16 cellular contexts compared by ENCODE assay signal in genomic region chr10:97230146-97230545, GRCh38. TPM values are rescaled to one million over a fixed set of nuclear protein-coding genes. Genes with fewer than 3 reads are reported as not detected.
DNase-seq lines count a peak whose midpoint lies in the region; ATAC-seq, FAIRE-seq and TF ChIP-seq lines count a peak whose summit lies in the region.
"Had no signal": no experiment of that assay in that cellular context is flagged by ENCODE, and none has a peak within 500 bp of the region (broad histone marks: within the 10 kb centered on the region; RNA-seq: fewer than 3 reads in every experiment).

No MANE protein-coding gene starts in this region.

- H4K20me1 ChIP-seq in K562 (replicated peaks; ENCODE audit: control insufficient read depth, insufficient read depth, low read length) = no peaks in the 10 kb centered on the region

- H3K9me1 ChIP-seq in K562 (ENCODE audit: control insufficient read depth, insufficient read depth, low read length) = no peaks in the 10 kb centered on the region

- CTCF ChIA-PET in activated CD8-positive, alpha-beta memory T cell treated with anti-CD3 and anti-CD28 coated beads, Interleukin-2, amount 10 ng/mL, durations not matched to agents 7 days and 5 days (lab: Charles Lee) = interaction anchor here (0.7 to 7.5 kb wide), 3 partner anchors 12 to 126 kb away, joined by 3 to 54 read pairs (median 4); no protein-coding TSS in a partner anchor
- CTCF ChIA-PET in K562 (lab: Yijun Ruan, JAX; ENCODE audit: low intra/inter-chr PET ratio) = no interaction called here

- peaks cover 24% of the 10 kb centered on the region for H3K4me1 Mint-ChIP-seq in activated CD8-positive, alpha-beta memory T cell treated with anti-CD3 and anti-CD28 coated beads, Interleukin-2, amount 10 ng/mL, durations not matched to agents 7 days and 5 days
- peaks cover 15% of the 10 kb centered on the region for H3K4me1 Mint-ChIP-seq in stimulated activated effector memory CD8-positive, alpha-beta T cell treated with anti-CD3 and anti-CD28 coated beads, Interleukin-12 subunit alpha, Interleukin-12 subunit beta, amount 100 ng/mL, for 72 hours

- H3K9me3 ChIP-seq in K562 (replicated peaks; ENCODE audit: control insufficient read depth, insufficient read depth, low read depth, low read length) = no peaks in the 10 kb centered on the region
- H3K9me3 ChIP-seq: stomach had no signal

- H3K27ac Mint-ChIP-seq in activated CD8-positive, alpha-beta memory T cell treated with anti-CD3 and anti-CD28 coated beads, Interleukin-2, amount 10 ng/mL, durations not matched to agents 7 days and 5 days = no peak overlapping the region
- peak overlapping the region; percentile 75 for H3K27ac Mint-ChIP-seq in stimulated activated effector memory CD8-positive, alpha-beta T cell treated with anti-CD3 and anti-CD28 coated beads, Interleukin-12 subunit alpha, Interleukin-12 subunit beta, amount 100 ng/mL, for 72 hours
- H3K27ac Mint-ChIP-seq: activated T-helper 1 cell treated with anti-CD3 and anti-CD28 coated beads, Interleukin-12 subunit alpha, Interleukin-12 subunit beta, Interleukin-2, Interleukin-4 antibody, amounts not matched to agents 30 ng/mL and 10 ng/mL and 1 ng/mL, durations not matched to agents 14 hours and 24 hours and 36 hours; natural killer cell; T-helper 2 cell treated with Interferon-gamma antibody and Interleukin-4, amounts not matched to agents 5 μg/mL and 100 μg/mL, for 36 hours had no signal

- H3K9me3 Mint-ChIP-seq in activated CD8-positive, alpha-beta memory T cell treated with anti-CD3 and anti-CD28 coated beads, Interleukin-2, amount 10 ng/mL, durations not matched to agents 7 days and 5 days (ENCODE audit: low read depth) = no peaks in the 10 kb centered on the region
- H3K9me3 Mint-ChIP-seq in stimulated activated effector memory CD8-positive, alpha-beta T cell treated with anti-CD3 and anti-CD28 coated beads, Interleukin-12 subunit alpha, Interleukin-12 subunit beta, amount 100 ng/mL, for 72 hours = no peaks in the 10 kb centered on the region
- H3K9me3 Mint-ChIP-seq: activated T-helper 1 cell treated with anti-CD3 and anti-CD28 coated beads, Interleukin-12 subunit alpha, Interleukin-12 subunit beta, Interleukin-2, Interleukin-4 antibody, amounts not matched to agents 30 ng/mL and 10 ng/mL and 1 ng/mL, durations not matched to agents 14 hours and 24 hours and 36 hours; natural killer cell; T-helper 2 cell treated with Interferon-gamma antibody and Interleukin-4, amounts not matched to agents 5 μg/mL and 100 μg/mL, for 36 hours had no signal

- intact Hi-C loops in K562 (cut with micrococcal nuclease) = no loop called here

- peak; percentile 57 for ATAC-seq in activated CD8-positive, alpha-beta memory T cell treated with anti-CD3 and anti-CD28 coated beads, Interleukin-2, amount 10 ng/mL, durations not matched to agents 7 days and 5 days
- ATAC-seq in K562 = no peak
- peak; percentile 88 for ATAC-seq in stimulated activated effector memory CD8-positive, alpha-beta T cell treated with anti-CD3 and anti-CD28 coated beads, Interleukin-12 subunit alpha, Interleukin-12 subunit beta, amount 100 ng/mL, for 72 hours
- ATAC-seq: natural killer cell had no signal

- no peak for TF ChIP-seq POLR2A in K562 (conservative IDR thresholded peaks at IDR 0.05)

- no peaks in the 10 kb centered on the region for H3K27me3 Mint-ChIP-seq in activated CD8-positive, alpha-beta memory T cell treated with anti-CD3 and anti-CD28 coated beads, Interleukin-2, amount 10 ng/mL, durations not matched to agents 7 days and 5 days

- no peak for DNase-seq in activated CD8-positive, alpha-beta memory T cell treated with anti-CD3 and anti-CD28 coated beads, Interleukin-2, amount 10 ng/mL, durations not matched to agents 7 days and 5 days
- DNase-seq in activated CD8-positive, alpha-beta memory T cell treated with anti-CD3 and anti-CD28 coated beads for 24 hours = no peak
- DNase-seq in HS-5 (ENCODE audit: low read depth) = peak; percentile 22
- peak in 2 of 4 experiments; percentile 22 to 28 for DNase-seq in K562 (ENCODE audit: extremely low read depth in 1 of 4, low spot score in 3 of 4)
- no peak for DNase-seq in stimulated activated effector memory CD8-positive, alpha-beta T cell treated with anti-CD3 and anti-CD28 coated beads, Interleukin-12 subunit alpha, Interleukin-12 subunit beta, amount 100 ng/mL, for 72 hours (ENCODE audit: low spot score in 2 of 2)
- DNase-seq in SKM-1 treated with dmso at 0.1 percent for 144 hours (lab: John Stamatoyannopoulos, UW; ENCODE audit: unreplicated experiment) = no peak
- no peak for DNase-seq in kidney glomerular epithelial cell (lab: John Stamatoyannopoulos, UW)
- DNase-seq in DMS53 treated with DMSO at 0.1 percent for 48 hours (lab: John Stamatoyannopoulos, UW; ENCODE audit: unreplicated experiment) = no peak
- DNase-seq: natural killer cell, NCI-H1417 treated with DMSO at 0.1 percent for 48 hours, Right ventricle myocardium superior, stomach had no signal

- H3K36me3 Mint-ChIP-seq in activated CD8-positive, alpha-beta memory T cell treated with anti-CD3 and anti-CD28 coated beads, Interleukin-2, amount 10 ng/mL, durations not matched to agents 7 days and 5 days = peaks cover 62% of the 10 kb centered on the region
- H3K36me3 Mint-ChIP-seq in stimulated activated effector memory CD8-positive, alpha-beta T cell treated with anti-CD3 and anti-CD28 coated beads, Interleukin-12 subunit alpha, Interleukin-12 subunit beta, amount 100 ng/mL, for 72 hours = peaks cover 92% of the 10 kb centered on the region

- TF ChIP-seq RAD21 in K562 (CRISPR knock-in tag; conservative IDR thresholded peaks at IDR 0.05 in 1 of 2, IDR thresholded peaks at IDR 0.05 in 1 of 2) = no peak

- H3K4me3 Mint-ChIP-seq in activated CD8-positive, alpha-beta memory T cell treated with anti-CD3 and anti-CD28 coated beads, Interleukin-2, amount 10 ng/mL, durations not matched to agents 7 days and 5 days = no peak overlapping the region
- peak overlapping the region; percentile 29 for H3K4me3 Mint-ChIP-seq in stimulated activated effector memory CD8-positive, alpha-beta T cell treated with anti-CD3 and anti-CD28 coated beads, Interleukin-12 subunit alpha, Interleukin-12 subunit beta, amount 100 ng/mL, for 72 hours
- H3K4me3 Mint-ChIP-seq: activated T-helper 1 cell treated with anti-CD3 and anti-CD28 coated beads, Interleukin-12 subunit alpha, Interleukin-12 subunit beta, Interleukin-2, Interleukin-4 antibody, amounts not matched to agents 30 ng/mL and 10 ng/mL and 1 ng/mL, durations not matched to agents 14 hours and 24 hours and 36 hours; natural killer cell; T-helper 2 cell treated with Interferon-gamma antibody and Interleukin-4, amounts not matched to agents 5 μg/mL and 100 μg/mL, for 36 hours had no signal

- no peak for FAIRE-seq in K562 (lab: Jason Lieb, UNC)
- FAIRE-seq: urothelium cell line had no signal

- POLR2A ChIA-PET in K562 (lab: Yijun Ruan, JAX) = no interaction called here

- no peaks in the 10 kb centered on the region for H3K27me3 ChIP-seq in K562 (ENCODE audit: control insufficient read depth in 2 of 2, insufficient read depth in 2 of 2, low read length in 2 of 2)
- H3K27me3 ChIP-seq: stomach had no signal

- in situ Hi-C loops in K562 (cut with MboI) = no loop called here

- TF ChIP-seq EP300 in K562 (IDR thresholded peaks at IDR 0.05; ENCODE audit: low read length) = no peak

- no peak overlapping the region for H3K4me3 ChIP-seq in K562
- H3K4me3 ChIP-seq: coronary artery, stomach had no signal

- peaks cover 55% of the 10 kb centered on the region; the same call in 2 of the 3 replicates for H3K36me3 ChIP-seq in K562 (ENCODE audit: control insufficient read depth, insufficient read depth, low read length)

- WGBS in K562 (ENCODE audit: insufficient coverage, low coverage, missing lambda C conversion rate) = 100% methylated on average over 1 of the region's 1 CpG

- H3K27ac ChIP-seq in K562 (ENCODE audit: extremely low read depth, low read depth, low read length) = no peak overlapping the region
- H3K27ac ChIP-seq: coronary artery, stomach had no signal

- no TSS peak for BruUV-seq in K562 (replicated peaks; lab: Mats Ljungman, UMichigan)

- H2AFZ ChIP-seq in K562 (ENCODE audit: low read depth, low read length) = no peak overlapping the region

- no peak for TF ChIP-seq CTCF in K562 (IDR thresholded peaks at IDR 0.05 in 2 of 3, conservative IDR thresholded peaks at IDR 0.05 in 1 of 3; ENCODE audit: insufficient read depth in 2 of 3, low read depth in 1 of 3, low read length in 3 of 3)

- no peaks in the 10 kb centered on the region for H3K4me1 ChIP-seq in K562 (replicated peaks in 1 of 2; ENCODE audit: control insufficient read depth in 2 of 2, insufficient read depth in 2 of 2, low read length in 2 of 2)
- H3K4me1 ChIP-seq: stomach had no signal

- no peak overlapping the region for H3K4me2 ChIP-seq in K562 (ENCODE audit: insufficient read depth, low read length)

- H3K79me2 ChIP-seq in K562 (ENCODE audit: control insufficient read depth, insufficient read depth, low read length) = no peaks in the 10 kb centered on the region

- H3K9ac ChIP-seq in K562 (ENCODE audit: insufficient read depth in 1 of 2, low read depth in 2 of 2, low read length in 2 of 2) = no peak overlapping the region

RNA-seq across cellular contexts. Expression of gene SLIT1, which starts 44.4 kb away (rescaled TPM):
- total RNA-seq in activated CD8-positive, alpha-beta memory T cell treated with anti-CD3 and anti-CD28 coated beads, Interleukin-2, amount 10 ng/mL, durations not matched to agents 7 days and 5 days = 1 to 10 TPM in 1 of 2 experiments, under 1 TPM in 1; 0.59 to 1.5 TPM
- total RNA-seq in K562 (2011; cell fraction: chromatin; rRNA removed; ENCODE audit: low replicate concordance) = 0.44 TPM in 1 of 2 replicates, not detected in the other
- 0.17 and 0.39 TPM in 2 replicates for total RNA-seq in K562 (2011; cell fraction: nucleolus; rRNA removed)
- 0.07 and 0.92 TPM in 2 replicates for total RNA-seq in K562 (2011; cell fraction: nucleoplasm; rRNA removed)
- total RNA-seq in K562 (2014; rRNA removed) = 0.04 and 0.05 TPM in 2 replicates
- 0.04 TPM in 1 of 2 replicates, not detected in the other for total RNA-seq in K562 (2014; rRNA removed; fragmentation: Illumina TruSeq; extraction: Trizol)
- not detected in 2 replicates for total RNA-seq in K562 (2015; rRNA removed; fragmentation: Illumina TruSeq; extraction: Trizol)
- 0.09 TPM in 1 of 2 replicates, not detected in the other for total RNA-seq in K562 (2021)
- polyA plus RNA-seq in K562 (2011; rRNA removed) = 0.01 and 0.03 TPM in 2 replicates
- 0.01 and 0.04 TPM in 2 replicates for polyA plus RNA-seq in K562 (2011; cell fraction: cytosol; rRNA removed)
- 0.33 and 0.58 TPM in 2 replicates for polyA plus RNA-seq in K562 (2011; cell fraction: nucleus; rRNA removed)
- 0.03 and 0.06 TPM in 2 replicates for polyA plus RNA-seq in K562 (2012)
- polyA plus RNA-seq in K562 (2014; fragmentation: Illumina TruSeq; extraction: Trizol) = 0.01 and 0.03 TPM in 2 replicates
- polyA plus RNA-seq in K562 (2014; fragmentation: Nextera tagmentation; extraction: Ambion mirVana) = not detected
- 0.04 and 0.11 TPM in 2 replicates for polyA plus RNA-seq in K562 (2014; rRNA removed)
- not detected in 2 replicates for polyA minus RNA-seq in K562 (2011; rRNA and poly(A)+ RNA removed)
- not detected in 2 replicates for polyA minus RNA-seq in K562 (2011; cell fraction: cytosol; rRNA and poly(A)+ RNA removed)
- under 0.01 and 0.33 TPM in 2 replicates for polyA minus RNA-seq in K562 (2011; cell fraction: nucleus; rRNA and poly(A)+ RNA removed)
